8 cellular contexts compared by ENCODE assay signal in the genomic region with DNA sequence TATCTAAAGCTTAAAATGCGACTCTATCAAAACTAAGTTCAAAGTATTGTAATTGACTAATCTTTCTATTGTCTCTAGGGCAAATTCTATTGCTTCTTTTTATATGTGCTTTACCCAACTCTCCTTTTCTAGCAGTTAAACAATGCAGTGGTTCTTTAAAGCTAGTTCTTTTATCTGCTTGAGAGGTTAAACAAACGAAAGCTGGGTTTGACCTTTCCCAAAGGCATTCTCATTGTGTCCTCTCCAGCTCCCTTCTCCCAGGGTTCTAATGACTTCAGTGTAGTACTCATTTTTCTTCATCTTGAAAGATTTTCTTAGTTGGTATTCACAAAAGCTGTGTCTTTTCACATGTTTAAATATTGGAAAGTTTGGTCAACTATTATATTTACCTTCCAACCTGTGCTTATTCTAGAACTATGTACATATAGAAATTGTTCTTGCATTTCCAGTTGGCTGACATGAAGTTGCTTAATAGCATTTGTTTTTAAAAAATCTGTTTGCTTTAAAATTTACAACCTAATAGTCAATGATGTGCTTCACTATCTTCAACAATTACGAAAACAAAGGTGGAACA. TPM values are rescaled to one million over a fixed set of nuclear protein-coding genes. Genes with fewer than 3 reads are reported as not detected.
A peak's percentile ranks its signal among the peaks of the same experiment; 100 is the strongest.
DNase-seq lines count a peak whose midpoint lies in the region; ATAC-seq and TF ChIP-seq lines count a peak whose summit lies in the region.

No MANE protein-coding gene starts in this region.

- POLR2A ChIA-PET in activated CD8-positive, alpha-beta T cell treated with anti-CD3 and anti-CD28 coated beads, Interleukin-2, amount 10 ng/mL, durations not matched to agents 7 days and 5 days (lab: Charles Lee), result no interaction called here

- peaks cover 3% of the 10 kb centered on the region for H3K9me3 Mint-ChIP-seq in activated CD8-positive, alpha-beta T cell treated with anti-CD3 and anti-CD28 coated beads, Interleukin-2, amount 10 ng/mL, durations not matched to agents 7 days and 5 days (ENCODE audit: insufficient read depth)
- no peaks in the 10 kb centered on the region for H3K9me3 Mint-ChIP-seq in type B pancreatic cell
- no peaks in the 10 kb centered on the region for H3K9me3 Mint-ChIP-seq in effector memory CD8-positive, alpha-beta T cell

- H3K4me3 Mint-ChIP-seq in activated CD8-positive, alpha-beta T cell treated with anti-CD3 and anti-CD28 coated beads, Interleukin-2, amount 10 ng/mL, durations not matched to agents 7 days and 5 days, result peak overlapping the region; percentile 49
- peak overlapping the region; percentile 88 for H3K4me3 Mint-ChIP-seq in type B pancreatic cell
- H3K4me3 Mint-ChIP-seq in effector memory CD8-positive, alpha-beta T cell, result peak overlapping the region in 1 of 2 donors; percentile 61

- CTCF ChIA-PET in activated CD8-positive, alpha-beta T cell treated with anti-CD3 and anti-CD28 coated beads, Interleukin-2, amount 10 ng/mL, durations not matched to agents 7 days and 5 days (lab: Charles Lee), result no interaction called here

- DNase-seq in heart left ventricle (no peak), right cardiac atrium (no peak), left kidney (ENCODE audit: low read depth, low spot score) (peak; percentile 75), type B pancreatic cell (ENCODE audit: extremely low spot score, unreplicated experiment) (no peak)
- no peak for DNase-seq in activated CD8-positive, alpha-beta T cell treated with anti-CD3 and anti-CD28 coated beads, Interleukin-2, amount 10 ng/mL, durations not matched to agents 7 days and 5 days
- no peak for DNase-seq in activated CD4-positive, CD25-positive, alpha-beta regulatory T cell treated with anti-CD3 and anti-CD28 coated beads, Interleukin-2, amount 50 U/mL, for 72 hours
- DNase-seq in activated effector memory CD4-positive, alpha-beta T cell treated with anti-CD3 and anti-CD28 coated beads, Interleukin-2, amount 50 U/mL, for 16 hours, result no peak
- DNase-seq in effector memory CD8-positive, alpha-beta T cell, result no peak

- H3K9me3 ChIP-seq in heart left ventricle (no peaks in the 10 kb centered on the region), right cardiac atrium (ENCODE audit: control insufficient read depth, low read length) (no peaks in the 10 kb centered on the region)

- intact Hi-C loops in heart left ventricle (cut with DNase I), result no loop called here
- intact Hi-C loops in right cardiac atrium (cut with DNase I), result no loop called here

- peaks cover 0 to 25% (median 7%) of the 10 kb centered on the region in 12 donors for H3K4me1 ChIP-seq in heart left ventricle
- H3K4me1 ChIP-seq in right cardiac atrium (ENCODE audit: control insufficient read depth, insufficient read depth, low read length), result peaks cover 9% of the 10 kb centered on the region

- H3K36me3 ChIP-seq in heart left ventricle, result no peaks in the 10 kb centered on the region

- H3K27me3 Mint-ChIP-seq in activated CD8-positive, alpha-beta T cell treated with anti-CD3 and anti-CD28 coated beads, Interleukin-2, amount 10 ng/mL, durations not matched to agents 7 days and 5 days (ENCODE audit: low read depth), result peaks cover 43% of the 10 kb centered on the region
- peaks cover 34% of the 10 kb centered on the region for H3K27me3 Mint-ChIP-seq in type B pancreatic cell
- peaks cover 29 to 36% of the 10 kb centered on the region in 2 donors for H3K27me3 Mint-ChIP-seq in effector memory CD8-positive, alpha-beta T cell

- TF ChIP-seq CTCF in heart left ventricle (IDR thresholded peaks at IDR 0.05), result no peak
- TF ChIP-seq CTCF in type B pancreatic cell (conservative IDR thresholded peaks at IDR 0.05), result no peak

- ATAC-seq in heart left ventricle (no peak), right cardiac atrium (no peak)
- no peak for ATAC-seq in activated CD8-positive, alpha-beta T cell treated with anti-CD3 and anti-CD28 coated beads, Interleukin-2, amount 10 ng/mL, durations not matched to agents 7 days and 5 days
- no peak for ATAC-seq in effector memory CD8-positive, alpha-beta T cell (replicated peaks)

- peak overlapping the region in 7 of 12 donors; percentile 70 to 96 (median 80) for H3K4me3 ChIP-seq in heart left ventricle
- H3K4me3 ChIP-seq in right cardiac atrium (ENCODE audit: low read length), result no peak overlapping the region

- no peak for TF ChIP-seq POLR2A in heart left ventricle (IDR thresholded peaks at IDR 0.05)

- no peak overlapping the region for H3K27ac Mint-ChIP-seq in activated CD8-positive, alpha-beta T cell treated with anti-CD3 and anti-CD28 coated beads, Interleukin-2, amount 10 ng/mL, durations not matched to agents 7 days and 5 days
- peak overlapping the region; percentile 16 for H3K27ac Mint-ChIP-seq in type B pancreatic cell
- H3K27ac Mint-ChIP-seq in effector memory CD8-positive, alpha-beta T cell, result no peak overlapping the region

- H3K4me1 Mint-ChIP-seq in activated CD8-positive, alpha-beta T cell treated with anti-CD3 and anti-CD28 coated beads, Interleukin-2, amount 10 ng/mL, durations not matched to agents 7 days and 5 days (ENCODE audit: low read depth), result peaks cover 3% of the 10 kb centered on the region
- peaks cover 18% of the 10 kb centered on the region for H3K4me1 Mint-ChIP-seq in type B pancreatic cell (ENCODE audit: unreplicated experiment)
- H3K4me1 Mint-ChIP-seq in effector memory CD8-positive, alpha-beta T cell (ENCODE audit: low read depth in 2 of 2), result peaks cover 0 to 6% of the 10 kb centered on the region in 2 donors

- H3K27me3 ChIP-seq in heart left ventricle, result peaks cover 0 to 25% (median 0%) of the 10 kb centered on the region in 9 donors
- no peaks in the 10 kb centered on the region for H3K27me3 ChIP-seq in right cardiac atrium (ENCODE audit: control insufficient read depth, insufficient read depth)

- WGBS in heart left ventricle, 4 donors, result 47 to 57% (median 49%) methylated on average over 3 of the region's 3 CpGs
- 45% methylated on average over 3 of the region's 3 CpGs for WGBS in right cardiac atrium

- H3K27ac ChIP-seq in heart left ventricle, result no peak overlapping the region
- no peak overlapping the region for H3K27ac ChIP-seq in right cardiac atrium (ENCODE audit: low read length)

- no peaks in the 10 kb centered on the region for H3K36me3 Mint-ChIP-seq in activated CD8-positive, alpha-beta T cell treated with anti-CD3 and anti-CD28 coated beads, Interleukin-2, amount 10 ng/mL, durations not matched to agents 7 days and 5 days (ENCODE audit: low read depth)
- H3K36me3 Mint-ChIP-seq in type B pancreatic cell, result no peaks in the 10 kb centered on the region
- H3K36me3 Mint-ChIP-seq in effector memory CD8-positive, alpha-beta T cell (ENCODE audit: insufficient read depth), result peaks cover 2% of the 10 kb centered on the region

RNA-seq across cellular contexts. Expression of a gene that starts 1.5 kb away (rescaled TPM):
- total RNA-seq in heart left ventricle, result 10 to 100 TPM in 5 of 9 donors, 1 to 10 TPM in 4; 7.0 to 14.9 (median 10.5) TPM
- 1 to 10 TPM; 3.4 to 3.5 TPM for polyA plus RNA-seq in heart left ventricle
- total RNA-seq in right cardiac atrium, result 10 to 100 TPM; 12.7 to 16.0 (median 14.4) TPM
- 5.9 TPM for polyA plus RNA-seq in right cardiac atrium
- not detected for total RNA-seq in activated CD8-positive, alpha-beta T cell treated with anti-CD3 and anti-CD28 coated beads, Interleukin-2, amount 10 ng/mL, durations not matched to agents 7 days and 5 days
- total RNA-seq in type B pancreatic cell (ENCODE audit: low replicate concordance), result 15.2 and 40.2 TPM in 2 replicates

Comparison
In these comparisons a context has a peak if more than half of its experiments do, and no peak if none do; other contexts are left out.
1. RNA of a gene that starts 1.5 kb away (total RNA-seq): 15.2 to 40.2 TPM in type B pancreatic cell, 12.7 to 16.0 TPM in right cardiac atrium and 7.0 to 14.9 TPM in heart left ventricle; not detected in activated CD8-positive, alpha-beta T cell treated with anti-CD3 and anti-CD28 coated beads, Interleukin-2, amount 10 ng/mL, durations not matched to agents 7 days and 5 days; every median in the first group is over 4 times any median in the second.